Comparison of ENCODE assay signal across 8 cellular contexts in the genomic region with DNA sequence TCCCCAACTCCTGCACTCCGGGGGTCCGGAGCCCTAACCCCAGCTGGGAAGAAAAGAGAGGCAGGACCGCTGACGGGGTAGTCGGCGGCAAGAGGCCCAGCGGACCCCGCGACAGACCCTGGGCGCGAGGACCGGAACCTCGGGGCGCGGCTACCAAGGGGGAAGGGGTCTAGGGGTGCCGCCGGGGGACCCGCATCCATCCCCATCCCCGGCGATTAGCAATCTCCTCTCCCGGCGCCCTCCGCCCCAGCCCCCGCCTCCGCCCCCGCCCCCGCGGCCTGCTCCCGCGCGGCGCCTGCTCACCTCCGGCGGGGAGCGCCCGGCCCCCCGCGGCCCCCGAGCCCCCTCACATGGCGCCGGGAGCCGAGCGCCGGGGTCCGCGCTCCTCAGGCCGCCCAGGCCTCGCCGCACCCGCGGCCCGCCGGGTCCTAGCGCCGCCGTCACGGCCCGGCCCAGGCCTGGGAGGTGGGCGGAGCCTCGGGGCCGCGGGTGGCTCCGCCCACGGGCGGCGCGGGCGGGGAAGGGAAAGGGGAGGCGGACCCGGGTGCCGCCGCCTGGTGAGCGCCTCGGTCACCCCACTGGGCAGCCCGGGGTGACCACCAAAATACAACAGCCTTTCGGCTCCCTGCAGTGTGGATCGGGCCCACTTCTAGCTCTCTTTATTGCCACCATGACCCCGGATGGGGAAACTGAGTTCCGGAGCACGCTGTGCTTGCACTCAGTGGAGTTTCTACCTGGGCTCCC. TPM values are rescaled to one million over a fixed set of nuclear protein-coding genes. Genes with fewer than 3 reads are reported as not detected.
DNase-seq lines count a peak whose midpoint lies in the region; ATAC-seq and TF ChIP-seq lines count a peak whose summit lies in the region.

A gene with protein sequence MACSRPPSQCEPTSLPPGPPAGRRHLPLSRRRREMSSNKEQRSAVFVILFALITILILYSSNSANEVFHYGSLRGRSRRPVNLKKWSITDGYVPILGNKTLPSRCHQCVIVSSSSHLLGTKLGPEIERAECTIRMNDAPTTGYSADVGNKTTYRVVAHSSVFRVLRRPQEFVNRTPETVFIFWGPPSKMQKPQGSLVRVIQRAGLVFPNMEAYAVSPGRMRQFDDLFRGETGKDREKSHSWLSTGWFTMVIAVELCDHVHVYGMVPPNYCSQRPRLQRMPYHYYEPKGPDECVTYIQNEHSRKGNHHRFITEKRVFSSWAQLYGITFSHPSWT (minus strand): TSS at position 404 of the 744 bp plus-strand sequence. CDS start 1,622 bp downstream, outside the sequence.

- intact Hi-C loops in heart right ventricle (cut with DNase I): loop anchor here in 1 of 10 donors (2.0 kb wide), 1 partner anchor 17 kb away; the partner anchor contains the start of gene ST6GALNAC4
- intact Hi-C loops in uterus (cut with DNase I; ENCODE audit: low total_unique reads): no loop called here

- H4K12ac ChIP-seq in trophoblast cell (ENCODE audit: low read depth, low read length): peak within 1 kb of the TSS; percentile 74

- peaks cover 4% of the 10 kb centered on the region for H3K79me2 ChIP-seq in trophoblast cell (ENCODE audit: control insufficient read depth, insufficient read depth, low read length, poor library complexity)

- ATAC-seq in GM19452 (IDR thresholded peaks at IDR 0.05; ENCODE audit: unreplicated experiment): peak; percentile 62
- ATAC-seq in heart right ventricle: peak; percentile 54 to 85 (median 76)

- peak within 1 kb of the TSS; percentile 48 for H3K18ac ChIP-seq in trophoblast cell (ENCODE audit: low read length)

- DNase-seq in COLO829 (ENCODE audit: low spot score) (peak; percentile 76), HuH-7 (ENCODE audit: low spot score) (peak; percentile 83), T follicular helper cell (ENCODE audit: low read depth) (peak; percentile 41), amygdala (lab: John Stamatoyannopoulos, UW) (peak in 30 of 56 donors; percentile 27 to 77 (median 52)), heart right ventricle (peak; percentile 72 to 82), trophoblast cell (peak; percentile 48 to 79), uterus (peak; percentile 67 to 84)

- H3K4me1 ChIP-seq in heart right ventricle: peaks cover 24 to 59% (median 46%) of the 10 kb centered on the region in 9 donors
- peaks cover 14 to 26% of the 10 kb centered on the region in 2 experiments for H3K4me1 ChIP-seq in trophoblast cell (ENCODE audit: control insufficient read depth in 1 of 2, insufficient read depth in 2 of 2, low read length in 2 of 2)
- peaks cover 0 to 34% of the 10 kb centered on the region in 2 donors for H3K4me1 ChIP-seq in uterus

- H3K36me3 ChIP-seq in heart right ventricle (peaks cover 0 to 24% (median 19%) of the 10 kb centered on the region in 9 donors), trophoblast cell (ENCODE audit: control insufficient read depth in 1 of 2, insufficient read depth in 2 of 2, low read length in 2 of 2) (peaks cover 15 to 21% of the 10 kb centered on the region in 2 experiments), uterus (no peaks in the 10 kb centered on the region)

- H3K4me2 ChIP-seq in trophoblast cell (ENCODE audit: low read length): peak within 1 kb of the TSS; percentile 97

- H2BK5ac ChIP-seq in trophoblast cell (ENCODE audit: low read depth, low read length, poor library complexity): peak within 1 kb of the TSS; percentile 43

- H3K9me3 ChIP-seq in heart right ventricle (peaks cover 0 to 8% (median 0%) of the 10 kb centered on the region in 11 donors), trophoblast cell (ENCODE audit: insufficient read depth, low read depth, low read length) (peaks cover 8% of the 10 kb centered on the region), uterus (no peaks in the 10 kb centered on the region)

- peak within 1 kb of the TSS; percentile 68 for H2BK120ac ChIP-seq in trophoblast cell (ENCODE audit: insufficient read depth, low read length, poor library complexity)

- peak within 1 kb of the TSS; percentile 31 for H3K4ac ChIP-seq in trophoblast cell (ENCODE audit: low read depth, low read length)

- H3K4me3 ChIP-seq in heart right ventricle (peak within 1 kb of the TSS; percentile 88 to 100 (median 98)), trophoblast cell (ENCODE audit: low read depth, low read length) (peak within 1 kb of the TSS; percentile 81), uterus (peak within 1 kb of the TSS; percentile 72 to 79)

- peaks cover 13% of the 10 kb centered on the region for H3K79me1 ChIP-seq in trophoblast cell (ENCODE audit: low read length)

- no peak within 1 kb of the TSS for H3K23ac ChIP-seq in trophoblast cell (ENCODE audit: low read length)

- TF ChIP-seq POLR2A in uterus (IDR thresholded peaks at IDR 0.05): peak; percentile 77 to 83

- peak within 1 kb of the TSS; percentile 84 for H4K8ac ChIP-seq in trophoblast cell (ENCODE audit: low read depth, low read length)

- peak within 1 kb of the TSS; percentile 75 for H4K91ac ChIP-seq in trophoblast cell (ENCODE audit: low read depth, low read length)

- peak in 3 of 9 donors; percentile 30 to 35 (median 35) for TF ChIP-seq CTCF in heart right ventricle (IDR thresholded peaks at IDR 0.05)
- TF ChIP-seq CTCF in uterus (IDR thresholded peaks at IDR 0.05): peak in 2 of 4 experiments; percentile 18 to 25

- H2AFZ ChIP-seq in trophoblast cell (ENCODE audit: insufficient read depth, low read length, poor library complexity): peak within 1 kb of the TSS; percentile 85

- peak within 1 kb of the TSS; percentile 70 for H2BK12ac ChIP-seq in trophoblast cell (ENCODE audit: low read length)

- H3K27ac ChIP-seq in heart right ventricle: peak within 1 kb of the TSS; percentile 85 to 98 (median 95)
- H3K27ac ChIP-seq in trophoblast cell (ENCODE audit: low read depth, low read length): no peak within 1 kb of the TSS
- peak within 1 kb of the TSS; percentile 93 to 97 for H3K27ac ChIP-seq in uterus

- peak within 1 kb of the TSS; percentile 77 for H3K14ac ChIP-seq in trophoblast cell (ENCODE audit: low read length)

- H2AK5ac ChIP-seq in trophoblast cell (ENCODE audit: low read length): peak within 1 kb of the TSS; percentile 44

- H3K9ac ChIP-seq in trophoblast cell (ENCODE audit: low read length): peak within 1 kb of the TSS; percentile 70

- H3K27me3 ChIP-seq in heart right ventricle (no peaks in the 10 kb centered on the region), trophoblast cell (ENCODE audit: insufficient read depth, low read length) (no peaks in the 10 kb centered on the region), uterus (no peaks in the 10 kb centered on the region)

- 1% methylated on average over 40 to 74 of the region's 80 CpGs for WGBS in heart right ventricle, 2 donors
- WGBS in trophoblast cell (ENCODE audit: extremely low coverage, insufficient coverage, insufficient read length): no CpG with 5 or more reads among the region's 80 CpGs

RNA-seq across cellular contexts. Expression of the gene that starts here (rescaled TPM):
- total RNA-seq in heart right ventricle: 10 to 100 TPM; 32.8 to 52.0 (median 44.7) TPM
- polyA plus RNA-seq in heart right ventricle: 10 to 100 TPM; 33.0 to 40.5 TPM
- polyA plus RNA-seq in trophoblast cell (2013): 9.1 and 10.5 TPM in 2 replicates
- total RNA-seq in uterus: 100 to 1,000 TPM in 3 of 4 donors, 10 to 100 TPM in 1; 37.7 to 133 (median 111) TPM
